In genomic region chr7:4450483-4450882, GRCh38 we compare ENCODE assay signal across 26 cellular contexts.
"Had no signal": no experiment of that assay in that cellular context is flagged by ENCODE, and none has a peak within 500 bp of the region (broad histone marks: within the 10 kb centered on the region; RNA-seq: fewer than 3 reads in every experiment).

No MANE protein-coding gene starts in this region.

- H3K4me1 ChIP-seq: gastrocnemius medialis, left lung, lower lobe of right lung, neural progenitor cell, parathyroid adenoma, psoas muscle, stomach, thyroid gland had no signal

- H3K9me3 ChIP-seq: gastrocnemius medialis, lower lobe of right lung, psoas muscle, stomach, thyroid gland had no signal

- H3K36me3 ChIP-seq: brain microvascular endothelial cell, gastrocnemius medialis, left lung, lower lobe of right lung, neural progenitor cell, stomach, thyroid gland had no signal

- H3K36me3 Mint-ChIP-seq: activated CD4-positive, alpha-beta memory T cell treated with anti-CD3 and anti-CD28 coated beads for 36 hours; activated naive CD4-positive, alpha-beta T cell treated with anti-CD3 and anti-CD28 coated beads, Interleukin-2, amount 10 ng/mL, durations not matched to agents 7 days and 5 days; natural killer cell; neural progenitor cell; stimulated activated naive B cell treated with anti-CD40 and anti-IgM and Interleukin-4, amounts not matched to agents 10 μg/mL and 1 μg/mL and 100 μg/mL, for 72 hours had no signal

- H3K4me1 Mint-ChIP-seq: activated naive CD4-positive, alpha-beta T cell treated with anti-CD3 and anti-CD28 coated beads, Interleukin-2, amount 10 ng/mL, durations not matched to agents 7 days and 5 days; natural killer cell; stimulated activated naive B cell treated with anti-CD40 and anti-IgM and Interleukin-4, amounts not matched to agents 10 μg/mL and 1 μg/mL and 100 μg/mL, for 72 hours had no signal

- H3K27me3 Mint-ChIP-seq: activated naive CD4-positive, alpha-beta T cell treated with anti-CD3 and anti-CD28 coated beads, Interleukin-2, amount 10 ng/mL, durations not matched to agents 7 days and 5 days had no signal

- H3K4me2 ChIP-seq: neural progenitor cell, smooth muscle cell had no signal

- H3K4me3 ChIP-seq: gastrocnemius medialis, left lung, lower lobe of right lung, neural progenitor cell, psoas muscle, smooth muscle cell, stomach, thyroid gland had no signal

- H3K4me3 Mint-ChIP-seq: activated CD4-positive, alpha-beta memory T cell treated with anti-CD3 and anti-CD28 coated beads for 36 hours; activated naive CD4-positive, alpha-beta T cell treated with anti-CD3 and anti-CD28 coated beads, Interleukin-2, amount 10 ng/mL, durations not matched to agents 7 days and 5 days; activated T-helper 1 cell treated with anti-CD3 and anti-CD28 coated beads, Interleukin-12 subunit alpha, Interleukin-12 subunit beta, Interleukin-2, Interleukin-4 antibody, amounts not matched to agents 30 ng/mL and 10 ng/mL and 1 ng/mL, durations not matched to agents 14 hours and 24 hours and 36 hours; natural killer cell; neural progenitor cell; stimulated activated naive B cell treated with anti-CD40 and anti-IgM and Interleukin-4, amounts not matched to agents 10 μg/mL and 1 μg/mL and 100 μg/mL, for 72 hours had no signal

- H3K27me3 ChIP-seq: brain microvascular endothelial cell, gastrocnemius medialis, left lung, neural progenitor cell, stomach, thyroid gland had no signal

- DNase-seq: activated CD4-positive, alpha-beta memory T cell treated with anti-CD3 and anti-CD28 coated beads for 36 hours; activated CD4-positive, alpha-beta T cell treated with anti-CD3 and anti-CD28 coated beads for 48 hours; activated CD8-positive, alpha-beta memory T cell treated with anti-CD3 and anti-CD28 coated beads, Interleukin-2, amount 50 U/mL, for 4 hours; activated effector memory CD4-positive, alpha-beta T cell treated with anti-CD3 and anti-CD28 coated beads, Interleukin-2, amount 50 U/mL, for 16 hours; activated naive CD4-positive, alpha-beta T cell treated with anti-CD3 and anti-CD28 coated beads, Interleukin-2, amount 10 ng/mL, durations not matched to agents 7 days and 5 days; activated T-cell treated with anti-CD3 and anti-CD28 coated beads, Interleukin-2, amount 50 U/mL, for 1 hour; amniotic stem cell; brain microvascular endothelial cell; gastrocnemius medialis; glutamatergic neuron; left lung; lower lobe of right lung; mesenchymal stem cell; natural killer cell; occipital lobe; psoas muscle; stimulated activated CD4-positive, alpha-beta T cell treated with anti-CD3 and anti-CD28 coated beads, Interleukin-1b, Interleukin-23, amount 100 ng/mL, for 48 hours; stimulated activated naive B cell treated with anti-CD40 and anti-IgM and Interleukin-4, amounts not matched to agents 10 μg/mL and 1 μg/mL and 100 μg/mL, for 72 hours; stomach; thyroid gland had no signal

- H3K27ac ChIP-seq: brain microvascular endothelial cell, epithelial cell of prostate, gastrocnemius medialis, left lung, lower lobe of right lung, neural progenitor cell, parathyroid adenoma, psoas muscle, stomach, thyroid gland, VCaP had no signal

- H3K27ac Mint-ChIP-seq: activated CD4-positive, alpha-beta memory T cell treated with anti-CD3 and anti-CD28 coated beads for 36 hours; activated naive CD4-positive, alpha-beta T cell treated with anti-CD3 and anti-CD28 coated beads, Interleukin-2, amount 10 ng/mL, durations not matched to agents 7 days and 5 days; activated T-helper 1 cell treated with anti-CD3 and anti-CD28 coated beads, Interleukin-12 subunit alpha, Interleukin-12 subunit beta, Interleukin-2, Interleukin-4 antibody, amounts not matched to agents 30 ng/mL and 10 ng/mL and 1 ng/mL, durations not matched to agents 14 hours and 24 hours and 36 hours; natural killer cell; stimulated activated naive B cell treated with anti-CD40 and anti-IgM and Interleukin-4, amounts not matched to agents 10 μg/mL and 1 μg/mL and 100 μg/mL, for 72 hours had no signal

- H3K79me2 ChIP-seq: parathyroid adenoma had no signal

- H2AFZ ChIP-seq: neural progenitor cell, parathyroid adenoma had no signal

- H3K9ac ChIP-seq: neural progenitor cell, parathyroid adenoma had no signal

- H3K9me3 Mint-ChIP-seq: activated CD4-positive, alpha-beta memory T cell treated with anti-CD3 and anti-CD28 coated beads for 36 hours; natural killer cell; neural progenitor cell had no signal
